Comparison of ENCODE assay signal across 8 cellular contexts in the genomic region with DNA sequence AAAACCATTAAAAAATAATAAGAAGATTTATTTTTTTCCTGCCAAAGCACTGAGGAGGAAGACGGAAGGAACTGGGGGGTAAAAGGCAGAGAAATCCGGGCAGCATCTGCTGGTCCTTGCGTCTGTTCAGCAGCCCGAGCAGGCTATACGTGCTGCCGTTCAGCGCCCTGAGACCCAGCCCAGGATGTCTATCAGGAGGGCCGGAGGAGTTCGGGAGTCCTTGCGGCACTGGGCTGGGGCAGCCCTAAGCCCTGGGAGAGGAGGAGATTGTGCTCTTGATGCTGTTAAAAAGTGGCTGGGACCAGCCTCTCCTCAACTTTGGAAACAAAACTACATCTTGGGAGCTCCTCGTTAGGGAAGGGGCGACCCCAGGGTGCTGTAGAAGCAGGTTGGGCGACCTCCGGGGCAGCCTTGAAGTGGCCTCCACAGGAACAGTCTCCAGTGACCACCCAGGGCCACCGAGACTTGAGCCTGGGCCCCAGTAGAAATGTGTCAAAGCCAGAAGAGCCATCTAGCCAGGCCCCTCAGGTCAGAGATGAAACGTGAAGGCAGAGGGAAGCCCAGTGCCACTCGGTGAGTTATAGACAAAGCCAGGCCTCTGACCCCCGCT. TPM values are rescaled to one million over a fixed set of nuclear protein-coding genes. Genes with fewer than 3 reads are reported as not detected.
A peak's percentile ranks its signal among the peaks of the same experiment; 100 is the strongest.
DNase-seq lines count a peak whose midpoint lies in the region; ATAC-seq and TF ChIP-seq lines count a peak whose summit lies in the region.

No MANE protein-coding gene starts in this region.

- no peaks in the 10 kb centered on the region for H3K9me3 Mint-ChIP-seq in natural killer cell

- no peaks in the 10 kb centered on the region for H3K36me3 Mint-ChIP-seq in natural killer cell

- H3K27me3 Mint-ChIP-seq in natural killer cell (ENCODE audit: low read depth in 2 of 2), result no peaks in the 10 kb centered on the region

- no peak for ATAC-seq in Right ventricle myocardium superior (ENCODE audit: poor library complexity)
- no peak for ATAC-seq in left ventricle myocardium superior
- no peak for ATAC-seq in natural killer cell
- ATAC-seq in HG02852 (IDR thresholded peaks at IDR 0.05; ENCODE audit: unreplicated experiment), result no peak

- peaks cover 34% of the 10 kb centered on the region in 2 donors for H3K4me1 Mint-ChIP-seq in natural killer cell

- H3K27me3 ChIP-seq in vagina, result no peaks in the 10 kb centered on the region

- H3K9me3 ChIP-seq in vagina, result no peaks in the 10 kb centered on the region

- peak overlapping the region; percentile 89 to 96 for H3K27ac Mint-ChIP-seq in natural killer cell

- peaks cover 43% of the 10 kb centered on the region for H3K4me1 ChIP-seq in vagina

- intact Hi-C loops in Right ventricle myocardium superior (cut with DNase I), result loop anchor here (10.0 kb wide), 1 partner anchor 144 kb away; no protein-coding TSS in a partner anchor
- intact Hi-C loops in left ventricle myocardium superior (cut with micrococcal nuclease), result loop anchor here (10.0 kb wide), 2 partner anchors 74 to 134 kb away; no protein-coding TSS in a partner anchor
- intact Hi-C loops in natural killer cell (cut with micrococcal nuclease), result no loop called here
- intact Hi-C loops in vagina (cut with DNase I), result no loop called here

- no peak for TF ChIP-seq CTCF in natural killer cell (IDR thresholded peaks at IDR 0.05)
- no peak for TF ChIP-seq CTCF in vagina (IDR thresholded peaks at IDR 0.05)

- TF ChIP-seq POLR2A in vagina (IDR thresholded peaks at IDR 0.05), result no peak

- no peak overlapping the region for H3K4me3 ChIP-seq in vagina

- no peaks in the 10 kb centered on the region for H3K36me3 ChIP-seq in vagina

- H3K4me3 Mint-ChIP-seq in natural killer cell, result peak overlapping the region; percentile 83

- peak overlapping the region; percentile 50 for H3K27ac ChIP-seq in cingulate gyrus (ENCODE audit: low read depth, low read length)
- H3K27ac ChIP-seq in vagina, result peak overlapping the region; percentile 77

- peak; percentile 42 for DNase-seq in Right ventricle myocardium superior
- DNase-seq in left ventricle myocardium superior, result no peak
- no peak for DNase-seq in natural killer cell
- no peak for DNase-seq in vagina (ENCODE audit: extremely low spot score in 2 of 2)
- no peak for DNase-seq in DMS53 (lab: John Stamatoyannopoulos, UW)
- DNase-seq in medulla oblongata (ENCODE audit: extremely low spot score), result no peak

RNA-seq across cellular contexts. Expression of a gene that starts 14.3 kb away (rescaled TPM):
- total RNA-seq in Right ventricle myocardium superior, result 5.1 TPM
- 4.9 TPM for total RNA-seq in left ventricle myocardium superior
- total RNA-seq in natural killer cell, result under 1 TPM in 2 of 3 donors, not detected in 1; 0.33 to 0.34 TPM
- 8.3 TPM for total RNA-seq in vagina

RNA-seq across cellular contexts. Expression of a gene that starts 18.0 kb away (rescaled TPM):
- total RNA-seq in Right ventricle myocardium superior, result 16.8 TPM
- 18.6 TPM for total RNA-seq in left ventricle myocardium superior
- 1 to 10 TPM; 1.9 to 7.9 (median 2.9) TPM for total RNA-seq in natural killer cell
- total RNA-seq in vagina, result 2.0 TPM

RNA-seq across cellular contexts. Expression of a gene that starts 59.3 kb away (rescaled TPM):
- total RNA-seq in Right ventricle myocardium superior (205 TPM), left ventricle myocardium superior (241 TPM), natural killer cell (100 to 1,000 TPM; 161 to 180 (median 163) TPM), vagina (109 TPM)

Comparison
In these comparisons a context has a peak if more than half of its experiments do, and no peak if none do; other contexts are left out.
1. intact Hi-C loops: an anchor here in Right ventricle myocardium superior (10.0 kb wide) and left ventricle myocardium superior (10.0 kb wide); none called in natural killer cell and vagina.